In the genomic region with DNA sequence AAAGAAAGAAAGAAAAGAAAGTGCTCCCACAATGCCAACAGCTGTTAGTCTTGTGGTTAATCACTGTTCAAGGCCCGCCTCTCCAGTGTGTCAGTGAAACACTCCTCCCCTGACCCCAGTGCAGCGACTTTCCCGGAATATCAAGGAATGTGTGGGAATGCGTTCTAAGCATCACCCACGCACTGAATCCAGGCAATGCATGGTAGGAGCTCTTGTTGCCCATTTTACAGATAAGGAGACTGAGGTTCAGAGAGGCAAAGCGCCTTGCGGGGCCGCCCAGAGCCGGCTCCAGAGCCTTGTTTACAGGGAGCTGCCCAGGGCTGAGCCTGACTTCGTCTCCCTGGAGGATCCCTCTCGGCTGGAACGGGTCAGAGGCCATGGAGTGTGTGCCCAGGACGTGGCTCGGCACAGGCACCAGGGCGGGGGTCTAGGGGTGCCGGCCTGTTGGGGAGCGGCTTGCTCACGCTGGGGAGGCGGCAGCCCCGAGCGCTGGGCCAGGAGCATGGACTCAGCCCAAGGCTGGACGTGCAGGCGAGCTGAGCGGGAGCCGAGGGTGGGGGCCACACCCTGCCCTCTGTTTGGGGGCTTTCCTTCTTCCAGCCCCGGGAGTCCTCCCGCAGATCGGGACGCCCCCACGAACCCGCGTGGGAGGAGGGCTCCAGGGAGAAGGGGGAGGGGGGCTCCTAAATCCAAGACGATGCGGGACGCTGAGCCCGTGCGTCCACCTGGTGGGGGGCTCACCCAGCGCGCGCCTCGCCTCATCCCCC, we compare ENCODE assay signal across 1 cellular context.
A peak's percentile ranks its signal among the peaks of the same experiment; 100 is the strongest.
TF ChIP-seq lines count a peak whose summit lies in the region.

No MANE protein-coding gene starts in this region.

TF ChIP-seq in HepG2, 621 proteins besides CTCF, POLR2A, EP300 and RAD21 (continued from another document and continues in another):
- TF ChIP-seq KDM2A (CRISPR knock-in tag; IDR thresholded peaks at IDR 0.05; ENCODE audit: borderline replicate concordance, low read depth) (peak; percentile 33; the same call in 1 of the 2 replicates), SCMH1 (CRISPR knock-in tag; IDR thresholded peaks at IDR 0.05; ENCODE audit: borderline replicate concordance) (no peak), ZNF441 (CRISPR knock-in tag; IDR thresholded peaks at IDR 0.05; ENCODE audit: borderline replicate concordance) (no peak), GTF2F1 (IDR thresholded peaks at IDR 0.05; ENCODE audit: low read length) (no peak), MAFG (CRISPR knock-in tag; IDR thresholded peaks at IDR 0.05) (no peak), TEAD3 (CRISPR knock-in tag; optimal IDR thresholded peaks at IDR 0.05; ENCODE audit: borderline replicate concordance) (peak; percentile 58), ZNF564 (CRISPR knock-in tag; IDR thresholded peaks at IDR 0.05) (0 out of 2 replicates have a peak, but pooled peaks have one; percentile 64), IKZF1 (IDR thresholded peaks at IDR 0.05) (no peak), ONECUT2 (CRISPR knock-in tag; IDR thresholded peaks at IDR 0.05) (no peak), RBAK (CRISPR knock-in tag; IDR thresholded peaks at IDR 0.05) (no peak), ZNF552 (CRISPR knock-in tag; IDR thresholded peaks at IDR 0.05; ENCODE audit: borderline replicate concordance) (0 out of 2 replicates have a peak, but pooled peaks have one; percentile 69), ZNF33A (CRISPR knock-in tag; IDR thresholded peaks at IDR 0.05; ENCODE audit: borderline replicate concordance) (no peak), RAD51 (IDR thresholded peaks at IDR 0.05; ENCODE audit: borderline replicate concordance) (no peak), SAFB2 (CRISPR knock-in tag; IDR thresholded peaks at IDR 0.05; ENCODE audit: borderline replicate concordance, low read depth) (no peak; the same call in 1 of the 2 replicates), KLF15 (CRISPR knock-in tag; IDR thresholded peaks at IDR 0.05; ENCODE audit: borderline replicate concordance) (no peak), ZNF382 (CRISPR knock-in tag; IDR thresholded peaks at IDR 0.05; ENCODE audit: borderline replicate concordance) (no peak), MZF1 (CRISPR knock-in tag; IDR thresholded peaks at IDR 0.05; ENCODE audit: borderline replicate concordance) (no peak), ZKSCAN5 (CRISPR knock-in tag; IDR thresholded peaks at IDR 0.05) (no peak), ZNF274 (CRISPR knock-in tag; IDR thresholded peaks at IDR 0.05) (no peak; the same call in 1 of the 2 replicates)
- TF ChIP-seq, protein P1, sequence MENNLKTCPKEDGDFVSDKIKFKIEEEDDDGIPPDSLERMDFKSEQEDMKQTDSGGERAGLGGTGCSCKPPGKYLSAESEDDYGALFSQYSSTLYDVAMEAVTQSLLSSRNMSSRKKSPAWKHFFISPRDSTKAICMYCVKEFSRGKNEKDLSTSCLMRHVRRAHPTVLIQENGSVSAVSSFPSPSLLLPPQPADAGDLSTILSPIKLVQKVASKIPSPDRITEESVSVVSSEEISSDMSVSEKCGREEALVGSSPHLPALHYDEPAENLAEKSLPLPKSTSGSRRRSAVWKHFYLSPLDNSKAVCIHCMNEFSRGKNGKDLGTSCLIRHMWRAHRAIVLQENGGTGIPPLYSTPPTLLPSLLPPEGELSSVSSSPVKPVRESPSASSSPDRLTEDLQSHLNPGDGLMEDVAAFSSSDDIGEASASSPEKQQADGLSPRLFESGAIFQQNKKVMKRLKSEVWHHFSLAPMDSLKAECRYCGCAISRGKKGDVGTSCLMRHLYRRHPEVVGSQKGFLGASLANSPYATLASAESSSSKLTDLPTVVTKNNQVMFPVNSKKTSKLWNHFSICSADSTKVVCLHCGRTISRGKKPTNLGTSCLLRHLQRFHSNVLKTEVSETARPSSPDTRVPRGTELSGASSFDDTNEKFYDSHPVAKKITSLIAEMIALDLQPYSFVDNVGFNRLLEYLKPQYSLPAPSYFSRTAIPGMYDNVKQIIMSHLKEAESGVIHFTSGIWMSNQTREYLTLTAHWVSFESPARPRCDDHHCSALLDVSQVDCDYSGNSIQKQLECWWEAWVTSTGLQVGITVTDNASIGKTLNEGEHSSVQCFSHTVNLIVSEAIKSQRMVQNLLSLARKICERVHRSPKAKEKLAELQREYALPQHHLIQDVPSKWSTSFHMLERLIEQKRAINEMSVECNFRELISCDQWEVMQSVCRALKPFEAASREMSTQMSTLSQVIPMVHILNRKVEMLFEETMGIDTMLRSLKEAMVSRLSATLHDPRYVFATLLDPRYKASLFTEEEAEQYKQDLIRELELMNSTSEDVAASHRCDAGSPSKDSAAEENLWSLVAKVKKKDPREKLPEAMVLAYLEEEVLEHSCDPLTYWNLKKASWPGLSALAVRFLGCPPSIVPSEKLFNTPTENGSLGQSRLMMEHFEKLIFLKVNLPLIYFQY (CRISPR knock-in tag; IDR thresholded peaks at IDR 0.05; ENCODE audit: borderline replicate concordance), result no peak
- TF ChIP-seq, protein P2, sequence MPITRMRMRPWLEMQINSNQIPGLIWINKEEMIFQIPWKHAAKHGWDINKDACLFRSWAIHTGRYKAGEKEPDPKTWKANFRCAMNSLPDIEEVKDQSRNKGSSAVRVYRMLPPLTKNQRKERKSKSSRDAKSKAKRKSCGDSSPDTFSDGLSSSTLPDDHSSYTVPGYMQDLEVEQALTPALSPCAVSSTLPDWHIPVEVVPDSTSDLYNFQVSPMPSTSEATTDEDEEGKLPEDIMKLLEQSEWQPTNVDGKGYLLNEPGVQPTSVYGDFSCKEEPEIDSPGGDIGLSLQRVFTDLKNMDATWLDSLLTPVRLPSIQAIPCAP (CRISPR knock-in tag; IDR thresholded peaks at IDR 0.05; ENCODE audit: low read depth), result no peak
- TF ChIP-seq, protein P3, sequence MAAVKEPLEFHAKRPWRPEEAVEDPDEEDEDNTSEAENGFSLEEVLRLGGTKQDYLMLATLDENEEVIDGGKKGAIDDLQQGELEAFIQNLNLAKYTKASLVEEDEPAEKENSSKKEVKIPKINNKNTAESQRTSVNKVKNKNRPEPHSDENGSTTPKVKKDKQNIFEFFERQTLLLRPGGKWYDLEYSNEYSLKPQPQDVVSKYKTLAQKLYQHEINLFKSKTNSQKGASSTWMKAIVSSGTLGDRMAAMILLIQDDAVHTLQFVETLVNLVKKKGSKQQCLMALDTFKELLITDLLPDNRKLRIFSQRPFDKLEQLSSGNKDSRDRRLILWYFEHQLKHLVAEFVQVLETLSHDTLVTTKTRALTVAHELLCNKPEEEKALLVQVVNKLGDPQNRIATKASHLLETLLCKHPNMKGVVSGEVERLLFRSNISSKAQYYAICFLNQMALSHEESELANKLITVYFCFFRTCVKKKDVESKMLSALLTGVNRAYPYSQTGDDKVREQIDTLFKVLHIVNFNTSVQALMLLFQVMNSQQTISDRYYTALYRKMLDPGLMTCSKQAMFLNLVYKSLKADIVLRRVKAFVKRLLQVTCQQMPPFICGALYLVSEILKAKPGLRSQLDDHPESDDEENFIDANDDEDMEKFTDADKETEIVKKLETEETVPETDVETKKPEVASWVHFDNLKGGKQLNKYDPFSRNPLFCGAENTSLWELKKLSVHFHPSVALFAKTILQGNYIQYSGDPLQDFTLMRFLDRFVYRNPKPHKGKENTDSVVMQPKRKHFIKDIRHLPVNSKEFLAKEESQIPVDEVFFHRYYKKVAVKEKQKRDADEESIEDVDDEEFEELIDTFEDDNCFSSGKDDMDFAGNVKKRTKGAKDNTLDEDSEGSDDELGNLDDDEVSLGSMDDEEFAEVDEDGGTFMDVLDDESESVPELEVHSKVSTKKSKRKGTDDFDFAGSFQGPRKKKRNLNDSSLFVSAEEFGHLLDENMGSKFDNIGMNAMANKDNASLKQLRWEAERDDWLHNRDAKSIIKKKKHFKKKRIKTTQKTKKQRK (IDR thresholded peaks at IDR 0.05; ENCODE audit: low read length), result no peak
- TF ChIP-seq, protein P4, sequence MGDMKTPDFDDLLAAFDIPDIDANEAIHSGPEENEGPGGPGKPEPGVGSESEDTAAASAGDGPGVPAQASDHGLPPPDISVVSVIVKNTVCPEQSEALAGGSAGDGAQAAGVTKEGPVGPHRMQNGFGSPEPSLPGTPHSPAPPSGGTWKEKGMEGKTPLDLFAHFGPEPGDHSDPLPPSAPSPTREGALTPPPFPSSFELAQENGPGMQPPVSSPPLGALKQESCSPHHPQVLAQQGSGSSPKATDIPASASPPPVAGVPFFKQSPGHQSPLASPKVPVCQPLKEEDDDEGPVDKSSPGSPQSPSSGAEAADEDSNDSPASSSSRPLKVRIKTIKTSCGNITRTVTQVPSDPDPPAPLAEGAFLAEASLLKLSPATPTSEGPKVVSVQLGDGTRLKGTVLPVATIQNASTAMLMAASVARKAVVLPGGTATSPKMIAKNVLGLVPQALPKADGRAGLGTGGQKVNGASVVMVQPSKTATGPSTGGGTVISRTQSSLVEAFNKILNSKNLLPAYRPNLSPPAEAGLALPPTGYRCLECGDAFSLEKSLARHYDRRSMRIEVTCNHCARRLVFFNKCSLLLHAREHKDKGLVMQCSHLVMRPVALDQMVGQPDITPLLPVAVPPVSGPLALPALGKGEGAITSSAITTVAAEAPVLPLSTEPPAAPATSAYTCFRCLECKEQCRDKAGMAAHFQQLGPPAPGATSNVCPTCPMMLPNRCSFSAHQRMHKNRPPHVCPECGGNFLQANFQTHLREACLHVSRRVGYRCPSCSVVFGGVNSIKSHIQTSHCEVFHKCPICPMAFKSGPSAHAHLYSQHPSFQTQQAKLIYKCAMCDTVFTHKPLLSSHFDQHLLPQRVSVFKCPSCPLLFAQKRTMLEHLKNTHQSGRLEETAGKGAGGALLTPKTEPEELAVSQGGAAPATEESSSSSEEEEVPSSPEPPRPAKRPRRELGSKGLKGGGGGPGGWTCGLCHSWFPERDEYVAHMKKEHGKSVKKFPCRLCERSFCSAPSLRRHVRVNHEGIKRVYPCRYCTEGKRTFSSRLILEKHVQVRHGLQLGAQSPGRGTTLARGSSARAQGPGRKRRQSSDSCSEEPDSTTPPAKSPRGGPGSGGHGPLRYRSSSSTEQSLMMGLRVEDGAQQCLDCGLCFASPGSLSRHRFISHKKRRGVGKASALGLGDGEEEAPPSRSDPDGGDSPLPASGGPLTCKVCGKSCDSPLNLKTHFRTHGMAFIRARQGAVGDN (CRISPR knock-in tag; IDR thresholded peaks at IDR 0.05), result peak; percentile 71
- TF ChIP-seq, protein P5, sequence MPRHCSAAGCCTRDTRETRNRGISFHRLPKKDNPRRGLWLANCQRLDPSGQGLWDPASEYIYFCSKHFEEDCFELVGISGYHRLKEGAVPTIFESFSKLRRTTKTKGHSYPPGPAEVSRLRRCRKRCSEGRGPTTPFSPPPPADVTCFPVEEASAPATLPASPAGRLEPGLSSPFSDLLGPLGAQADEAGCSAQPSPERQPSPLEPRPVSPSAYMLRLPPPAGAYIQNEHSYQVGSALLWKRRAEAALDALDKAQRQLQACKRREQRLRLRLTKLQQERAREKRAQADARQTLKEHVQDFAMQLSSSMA (CRISPR knock-in tag; IDR thresholded peaks at IDR 0.05), result no peak
- TF ChIP-seq, protein P6, sequence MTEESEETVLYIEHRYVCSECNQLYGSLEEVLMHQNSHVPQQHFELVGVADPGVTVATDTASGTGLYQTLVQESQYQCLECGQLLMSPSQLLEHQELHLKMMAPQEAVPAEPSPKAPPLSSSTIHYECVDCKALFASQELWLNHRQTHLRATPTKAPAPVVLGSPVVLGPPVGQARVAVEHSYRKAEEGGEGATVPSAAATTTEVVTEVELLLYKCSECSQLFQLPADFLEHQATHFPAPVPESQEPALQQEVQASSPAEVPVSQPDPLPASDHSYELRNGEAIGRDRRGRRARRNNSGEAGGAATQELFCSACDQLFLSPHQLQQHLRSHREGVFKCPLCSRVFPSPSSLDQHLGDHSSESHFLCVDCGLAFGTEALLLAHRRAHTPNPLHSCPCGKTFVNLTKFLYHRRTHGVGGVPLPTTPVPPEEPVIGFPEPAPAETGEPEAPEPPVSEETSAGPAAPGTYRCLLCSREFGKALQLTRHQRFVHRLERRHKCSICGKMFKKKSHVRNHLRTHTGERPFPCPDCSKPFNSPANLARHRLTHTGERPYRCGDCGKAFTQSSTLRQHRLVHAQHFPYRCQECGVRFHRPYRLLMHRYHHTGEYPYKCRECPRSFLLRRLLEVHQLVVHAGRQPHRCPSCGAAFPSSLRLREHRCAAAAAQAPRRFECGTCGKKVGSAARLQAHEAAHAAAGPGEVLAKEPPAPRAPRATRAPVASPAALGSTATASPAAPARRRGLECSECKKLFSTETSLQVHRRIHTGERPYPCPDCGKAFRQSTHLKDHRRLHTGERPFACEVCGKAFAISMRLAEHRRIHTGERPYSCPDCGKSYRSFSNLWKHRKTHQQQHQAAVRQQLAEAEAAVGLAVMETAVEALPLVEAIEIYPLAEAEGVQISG (CRISPR knock-in tag; IDR thresholded peaks at IDR 0.05), result peak; percentile 30; the same call in 1 of the 2 replicates
- TF ChIP-seq, protein P7, sequence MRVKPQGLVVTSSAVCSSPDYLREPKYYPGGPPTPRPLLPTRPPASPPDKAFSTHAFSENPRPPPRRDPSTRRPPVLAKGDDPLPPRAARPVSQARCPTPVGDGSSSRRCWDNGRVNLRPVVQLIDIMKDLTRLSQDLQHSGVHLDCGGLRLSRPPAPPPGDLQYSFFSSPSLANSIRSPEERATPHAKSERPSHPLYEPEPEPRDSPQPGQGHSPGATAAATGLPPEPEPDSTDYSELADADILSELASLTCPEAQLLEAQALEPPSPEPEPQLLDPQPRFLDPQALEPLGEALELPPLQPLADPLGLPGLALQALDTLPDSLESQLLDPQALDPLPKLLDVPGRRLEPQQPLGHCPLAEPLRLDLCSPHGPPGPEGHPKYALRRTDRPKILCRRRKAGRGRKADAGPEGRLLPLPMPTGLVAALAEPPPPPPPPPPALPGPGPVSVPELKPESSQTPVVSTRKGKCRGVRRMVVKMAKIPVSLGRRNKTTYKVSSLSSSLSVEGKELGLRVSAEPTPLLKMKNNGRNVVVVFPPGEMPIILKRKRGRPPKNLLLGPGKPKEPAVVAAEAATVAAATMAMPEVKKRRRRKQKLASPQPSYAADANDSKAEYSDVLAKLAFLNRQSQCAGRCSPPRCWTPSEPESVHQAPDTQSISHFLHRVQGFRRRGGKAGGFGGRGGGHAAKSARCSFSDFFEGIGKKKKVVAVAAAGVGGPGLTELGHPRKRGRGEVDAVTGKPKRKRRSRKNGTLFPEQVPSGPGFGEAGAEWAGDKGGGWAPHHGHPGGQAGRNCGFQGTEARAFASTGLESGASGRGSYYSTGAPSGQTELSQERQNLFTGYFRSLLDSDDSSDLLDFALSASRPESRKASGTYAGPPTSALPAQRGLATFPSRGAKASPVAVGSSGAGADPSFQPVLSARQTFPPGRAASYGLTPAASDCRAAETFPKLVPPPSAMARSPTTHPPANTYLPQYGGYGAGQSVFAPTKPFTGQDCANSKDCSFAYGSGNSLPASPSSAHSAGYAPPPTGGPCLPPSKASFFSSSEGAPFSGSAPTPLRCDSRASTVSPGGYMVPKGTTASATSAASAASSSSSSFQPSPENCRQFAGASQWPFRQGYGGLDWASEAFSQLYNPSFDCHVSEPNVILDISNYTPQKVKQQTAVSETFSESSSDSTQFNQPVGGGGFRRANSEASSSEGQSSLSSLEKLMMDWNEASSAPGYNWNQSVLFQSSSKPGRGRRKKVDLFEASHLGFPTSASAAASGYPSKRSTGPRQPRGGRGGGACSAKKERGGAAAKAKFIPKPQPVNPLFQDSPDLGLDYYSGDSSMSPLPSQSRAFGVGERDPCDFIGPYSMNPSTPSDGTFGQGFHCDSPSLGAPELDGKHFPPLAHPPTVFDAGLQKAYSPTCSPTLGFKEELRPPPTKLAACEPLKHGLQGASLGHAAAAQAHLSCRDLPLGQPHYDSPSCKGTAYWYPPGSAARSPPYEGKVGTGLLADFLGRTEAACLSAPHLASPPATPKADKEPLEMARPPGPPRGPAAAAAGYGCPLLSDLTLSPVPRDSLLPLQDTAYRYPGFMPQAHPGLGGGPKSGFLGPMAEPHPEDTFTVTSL (CRISPR knock-in tag; IDR thresholded peaks at IDR 0.05; ENCODE audit: borderline replicate concordance), result no peak
- TF ChIP-seq, protein P8, sequence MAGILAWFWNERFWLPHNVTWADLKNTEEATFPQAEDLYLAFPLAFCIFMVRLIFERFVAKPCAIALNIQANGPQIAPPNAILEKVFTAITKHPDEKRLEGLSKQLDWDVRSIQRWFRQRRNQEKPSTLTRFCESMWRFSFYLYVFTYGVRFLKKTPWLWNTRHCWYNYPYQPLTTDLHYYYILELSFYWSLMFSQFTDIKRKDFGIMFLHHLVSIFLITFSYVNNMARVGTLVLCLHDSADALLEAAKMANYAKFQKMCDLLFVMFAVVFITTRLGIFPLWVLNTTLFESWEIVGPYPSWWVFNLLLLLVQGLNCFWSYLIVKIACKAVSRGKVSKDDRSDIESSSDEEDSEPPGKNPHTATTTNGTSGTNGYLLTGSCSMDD (CRISPR knock-in tag; IDR thresholded peaks at IDR 0.05), result no peak
